Comparison of ENCODE assay signal across 8 cellular contexts in the genomic region with DNA sequence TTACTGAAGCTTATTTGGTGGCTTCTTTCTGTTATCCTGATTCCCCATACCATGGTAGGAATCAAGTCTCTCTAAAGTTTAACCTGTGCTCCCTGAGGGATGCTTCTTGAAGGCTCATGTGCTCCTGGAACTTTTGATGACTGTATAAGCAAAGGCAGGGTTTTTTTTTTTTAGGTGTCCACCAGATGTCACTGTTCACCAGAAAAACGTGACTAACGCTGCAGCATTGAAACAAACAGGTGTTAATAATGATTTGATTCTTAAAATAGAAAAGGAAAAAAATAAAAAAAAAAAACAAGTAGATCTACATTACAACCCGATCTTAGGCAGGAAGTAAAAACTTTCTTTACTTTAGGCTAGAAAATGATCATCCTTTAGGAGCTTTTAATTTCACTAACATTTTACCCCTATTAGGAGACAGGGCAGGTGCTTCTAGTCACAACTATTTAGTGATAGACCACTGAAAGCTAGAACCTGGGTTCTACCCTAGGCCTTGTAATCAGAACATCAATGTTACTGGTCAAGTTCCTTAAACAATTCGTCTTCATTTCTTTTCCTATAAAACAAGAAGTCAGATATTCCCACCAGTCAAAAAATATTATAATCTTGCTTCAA.
DNase-seq lines count a peak whose midpoint lies in the region; ATAC-seq and TF ChIP-seq lines count a peak whose summit lies in the region.

No MANE protein-coding gene starts in this region.

- H3K9me3 Mint-ChIP-seq in activated CD8-positive, alpha-beta T cell treated with anti-CD3 and anti-CD28 coated beads for 36 hours: no peaks in the 10 kb centered on the region

- CTCF ChIA-PET in activated CD8-positive, alpha-beta T cell treated with anti-CD3 and anti-CD28 coated beads for 36 hours (lab: Charles Lee): interaction anchor here (0.6 to 1.5 kb wide), 7 partner anchors 8 to 226 kb away, joined by 3 to 16 read pairs (median 4); no protein-coding TSS in a partner anchor

- ATAC-seq in GM18867 (IDR thresholded peaks at IDR 0.05; ENCODE audit: unreplicated experiment) (peak; percentile 85), HG02970 (IDR thresholded peaks at IDR 0.05; ENCODE audit: low FRiP score, unreplicated experiment) (peak; percentile 63)
- ATAC-seq in activated CD8-positive, alpha-beta T cell treated with anti-CD3 and anti-CD28 coated beads for 36 hours: no peak

- no peaks in the 10 kb centered on the region for H3K36me3 Mint-ChIP-seq in activated CD8-positive, alpha-beta T cell treated with anti-CD3 and anti-CD28 coated beads for 36 hours (ENCODE audit: low read depth)

- DNase-seq in D341Med (ENCODE audit: low spot score): peak; percentile 54
- peak; percentile 77 for DNase-seq in NCI-H146 (lab: John Stamatoyannopoulos, UW)
- DNase-seq in activated CD8-positive, alpha-beta T cell treated with anti-CD3 and anti-CD28 coated beads for 36 hours: no peak
- peak; percentile 80 for DNase-seq in inferior parietal cortex (ENCODE audit: extremely low spot score)
- no peak for DNase-seq in posterior vena cava (ENCODE audit: low spot score)
- DNase-seq in HuH-7.5 (ENCODE audit: low spot score): no peak

- POLR2A ChIA-PET in activated CD8-positive, alpha-beta T cell treated with anti-CD3 and anti-CD28 coated beads for 36 hours (lab: Charles Lee): interaction anchor here (0.9 kb wide), 1 partner anchor 40 kb away, joined by 4 read pairs; no protein-coding TSS in a partner anchor

- TF ChIP-seq CTCF in activated CD8-positive, alpha-beta T cell treated with anti-CD3 and anti-CD28 coated beads for 36 hours (IDR thresholded peaks at IDR 0.05): peak; percentile 64

- H3K27me3 Mint-ChIP-seq in activated CD8-positive, alpha-beta T cell treated with anti-CD3 and anti-CD28 coated beads for 36 hours: no peaks in the 10 kb centered on the region

- no peak overlapping the region for H3K27ac Mint-ChIP-seq in activated CD8-positive, alpha-beta T cell treated with anti-CD3 and anti-CD28 coated beads for 36 hours

- intact Hi-C loops in activated CD8-positive, alpha-beta T cell treated with anti-CD3 and anti-CD28 coated beads for 36 hours (cut with micrococcal nuclease): no loop called here
- intact Hi-C loops in posterior vena cava (cut with DNase I): no loop called here

- H3K4me1 Mint-ChIP-seq in activated CD8-positive, alpha-beta T cell treated with anti-CD3 and anti-CD28 coated beads for 36 hours (ENCODE audit: low read depth): no peaks in the 10 kb centered on the region

- H3K4me3 Mint-ChIP-seq in activated CD8-positive, alpha-beta T cell treated with anti-CD3 and anti-CD28 coated beads for 36 hours: no peak overlapping the region

Comparison
In these comparisons a context has a peak if more than half of its experiments do, and no peak if none do; other contexts are left out.
1. DNase-seq: peak in D341Med (single experiment), NCI-H146 (single experiment) and inferior parietal cortex (single experiment); none in activated CD8-positive, alpha-beta T cell treated with anti-CD3 and anti-CD28 coated beads for 36 hours (single experiment), posterior vena cava (single experiment) and HuH-7.5 (single experiment).